Comparison of ENCODE assay signal across 1 cellular context in the genomic region with DNA sequence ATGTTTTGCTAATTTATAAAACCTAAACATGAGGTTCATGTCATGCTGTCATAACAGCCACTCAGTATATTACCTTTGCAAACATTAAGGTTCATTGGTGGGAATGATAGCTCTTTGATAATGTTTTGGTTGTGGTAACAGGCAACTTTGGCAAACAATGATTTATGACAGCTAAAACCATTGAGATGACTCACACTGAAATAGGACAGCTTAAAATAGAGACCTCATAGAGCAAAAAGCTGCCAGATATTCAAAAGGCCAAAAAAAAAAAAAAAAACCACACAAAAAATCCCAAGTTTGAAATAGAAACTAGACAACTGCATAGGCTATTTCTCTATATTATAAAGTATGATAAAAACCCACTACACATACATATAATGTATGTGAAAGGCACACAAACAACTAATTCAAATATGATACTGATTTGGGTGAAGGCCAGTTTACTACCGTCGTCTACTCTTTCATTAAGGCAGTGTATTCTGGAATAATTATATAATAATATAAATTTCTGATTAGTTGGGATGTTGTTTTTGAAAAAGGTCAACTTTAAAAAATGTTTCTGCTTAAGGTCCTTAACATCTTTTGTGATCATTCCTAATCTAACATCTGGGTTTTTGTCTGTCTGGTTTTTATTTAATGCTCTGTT.
TF ChIP-seq lines count a peak whose summit lies in the region.

No MANE protein-coding gene starts in this region.

TF ChIP-seq in WTC11, 78 proteins besides CTCF, POLR2A, EP300 and RAD21 (continued from another document):
- TF ChIP-seq HMGXB4 (CRISPR knock-in tag; IDR thresholded peaks at IDR 0.05) (no peak), TP53 (CRISPR knock-in tag; IDR thresholded peaks at IDR 0.05) (no peak), CREB1 (CRISPR knock-in tag; IDR thresholded peaks at IDR 0.05) (no peak), SP1 (CRISPR knock-in tag; conservative IDR thresholded peaks at IDR 0.05) (no peak), ZNF263 (CRISPR knock-in tag; IDR thresholded peaks at IDR 0.05; ENCODE audit: low read depth) (no peak), ZNF396 (CRISPR knock-in tag; IDR thresholded peaks at IDR 0.05; ENCODE audit: borderline replicate concordance) (no peak), ELF4 (CRISPR knock-in tag; IDR thresholded peaks at IDR 0.05; ENCODE audit: low read depth) (no peak), GABPB1 (CRISPR knock-in tag; IDR thresholded peaks at IDR 0.05) (no peak), FOXJ3 (CRISPR knock-in tag; IDR thresholded peaks at IDR 0.05; ENCODE audit: borderline replicate concordance) (no peak), FOXP1 (CRISPR knock-in tag; IDR thresholded peaks at IDR 0.05; ENCODE audit: borderline replicate concordance) (no peak), CREM (CRISPR knock-in tag; IDR thresholded peaks at IDR 0.05) (no peak), MXD4 (CRISPR knock-in tag; IDR thresholded peaks at IDR 0.05; ENCODE audit: borderline replicate concordance) (no peak)
- TF ChIP-seq, protein P1, sequence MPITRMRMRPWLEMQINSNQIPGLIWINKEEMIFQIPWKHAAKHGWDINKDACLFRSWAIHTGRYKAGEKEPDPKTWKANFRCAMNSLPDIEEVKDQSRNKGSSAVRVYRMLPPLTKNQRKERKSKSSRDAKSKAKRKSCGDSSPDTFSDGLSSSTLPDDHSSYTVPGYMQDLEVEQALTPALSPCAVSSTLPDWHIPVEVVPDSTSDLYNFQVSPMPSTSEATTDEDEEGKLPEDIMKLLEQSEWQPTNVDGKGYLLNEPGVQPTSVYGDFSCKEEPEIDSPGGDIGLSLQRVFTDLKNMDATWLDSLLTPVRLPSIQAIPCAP (CRISPR knock-in tag; IDR thresholded peaks at IDR 0.05), result no peak
- TF ChIP-seq, protein P2, sequence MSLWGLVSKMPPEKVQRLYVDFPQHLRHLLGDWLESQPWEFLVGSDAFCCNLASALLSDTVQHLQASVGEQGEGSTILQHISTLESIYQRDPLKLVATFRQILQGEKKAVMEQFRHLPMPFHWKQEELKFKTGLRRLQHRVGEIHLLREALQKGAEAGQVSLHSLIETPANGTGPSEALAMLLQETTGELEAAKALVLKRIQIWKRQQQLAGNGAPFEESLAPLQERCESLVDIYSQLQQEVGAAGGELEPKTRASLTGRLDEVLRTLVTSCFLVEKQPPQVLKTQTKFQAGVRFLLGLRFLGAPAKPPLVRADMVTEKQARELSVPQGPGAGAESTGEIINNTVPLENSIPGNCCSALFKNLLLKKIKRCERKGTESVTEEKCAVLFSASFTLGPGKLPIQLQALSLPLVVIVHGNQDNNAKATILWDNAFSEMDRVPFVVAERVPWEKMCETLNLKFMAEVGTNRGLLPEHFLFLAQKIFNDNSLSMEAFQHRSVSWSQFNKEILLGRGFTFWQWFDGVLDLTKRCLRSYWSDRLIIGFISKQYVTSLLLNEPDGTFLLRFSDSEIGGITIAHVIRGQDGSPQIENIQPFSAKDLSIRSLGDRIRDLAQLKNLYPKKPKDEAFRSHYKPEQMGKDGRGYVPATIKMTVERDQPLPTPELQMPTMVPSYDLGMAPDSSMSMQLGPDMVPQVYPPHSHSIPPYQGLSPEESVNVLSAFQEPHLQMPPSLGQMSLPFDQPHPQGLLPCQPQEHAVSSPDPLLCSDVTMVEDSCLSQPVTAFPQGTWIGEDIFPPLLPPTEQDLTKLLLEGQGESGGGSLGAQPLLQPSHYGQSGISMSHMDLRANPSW (CRISPR knock-in tag; conservative IDR thresholded peaks at IDR 0.05; ENCODE audit: low read depth), result no peak
